8 cellular contexts compared by ENCODE assay signal in genomic region chr15:48811325-48811938, GRCh38. TPM values are rescaled to one million over a fixed set of nuclear protein-coding genes. Genes with fewer than 3 reads are reported as not detected.
DNase-seq lines count a peak whose midpoint lies in the region; ATAC-seq and TF ChIP-seq lines count a peak whose summit lies in the region.

No MANE protein-coding gene starts in this region.

- POLR2A ChIA-PET in activated B cell treated with CpG ODN at 0.5 μM for 24 hours (lab: Charles Lee): interaction anchor here (0.8 to 2.2 kb wide), 9 partner anchors 10 to 1544 kb away, joined by 3 to 18 read pairs (median 4); partner anchors contain the start of genes COPS2, DTWD1, EID1 and FAM227B

- H3K9me3 Mint-ChIP-seq in activated B cell treated with CpG ODN at 0.5 μM for 24 hours: no peaks in the 10 kb centered on the region

- H3K27ac ChIP-seq in smooth muscle cell (ENCODE audit: low read depth): no peak overlapping the region

- H3K4me3 ChIP-seq in iPS-11a (ENCODE audit: low read depth, low read length): peak overlapping the region; percentile 52
- peak overlapping the region; percentile 78 for H3K4me3 ChIP-seq in smooth muscle cell

- H3K4me3 Mint-ChIP-seq in activated B cell treated with CpG ODN at 0.5 μM for 24 hours: peak overlapping the region; percentile 94

- H3K4me1 ChIP-seq in smooth muscle cell (ENCODE audit: low read depth): peaks cover 6% of the 10 kb centered on the region

- peak overlapping the region; percentile 31 for H3K9ac ChIP-seq in smooth muscle cell (ENCODE audit: low read depth)

- intact Hi-C loops in Right ventricle myocardium superior (cut with DNase I) (no loop called here), cardiac septum (cut with DNase I) (no loop called here), activated B cell treated with CpG ODN at 0.5 μM for 24 hours (cut with micrococcal nuclease) (loop anchor here (1.0 to 5.0 kb wide), 11 partner anchors 17 to 1875 kb away; partner anchors contain the start of genes COPS2, DUT, EID1 and FAM227B)

- H3K27me3 ChIP-seq in smooth muscle cell (ENCODE audit: low read depth): peaks cover 5% of the 10 kb centered on the region

- 4% methylated on average over 23 of the region's 23 CpGs for WGBS in smooth muscle cell (ENCODE audit: low lambda C conversion rate)

- no peaks in the 10 kb centered on the region for H3K36me3 ChIP-seq in smooth muscle cell (ENCODE audit: low read depth)

- peaks cover 5% of the 10 kb centered on the region for H3K36me3 Mint-ChIP-seq in activated B cell treated with CpG ODN at 0.5 μM for 24 hours (ENCODE audit: low read depth)

- peak; percentile 9 for ATAC-seq in Right ventricle myocardium superior (ENCODE audit: poor library complexity)
- ATAC-seq in activated B cell treated with CpG ODN at 0.5 μM for 24 hours (ENCODE audit: low read depth): no peak

- CTCF ChIA-PET in activated B cell treated with CpG ODN at 0.5 μM for 24 hours (lab: Charles Lee): interaction anchor here (1.1 to 2.4 kb wide), 5 partner anchors 10 to 335 kb away, joined by 3 to 11 read pairs (median 4); partner anchors contain the start of gene EID1

- H3K27me3 Mint-ChIP-seq in activated B cell treated with CpG ODN at 0.5 μM for 24 hours: peaks cover 3% of the 10 kb centered on the region

- H3F3A ChIP-seq in smooth muscle cell (ENCODE audit: low read depth): no peaks in the 10 kb centered on the region

- TF ChIP-seq CTCF in activated B cell treated with CpG ODN at 0.5 μM for 24 hours (IDR thresholded peaks at IDR 0.05) (no peak), smooth muscle cell (IDR thresholded peaks at IDR 0.05; ENCODE audit: borderline replicate concordance, insufficient read depth, poor library complexity, severe bottlenecking) (no peak)

- H3K4me1 Mint-ChIP-seq in activated B cell treated with CpG ODN at 0.5 μM for 24 hours: peaks cover 19% of the 10 kb centered on the region

- peak overlapping the region; percentile 1 for H3K27ac Mint-ChIP-seq in activated B cell treated with CpG ODN at 0.5 μM for 24 hours

- H3K9me3 ChIP-seq in smooth muscle cell (replicated peaks; ENCODE audit: low read depth): no peaks in the 10 kb centered on the region

- DNase-seq in Right ventricle myocardium superior (no peak), cardiac septum (ENCODE audit: low spot score) (no peak), activated B cell treated with CpG ODN at 0.5 μM for 24 hours (no peak), smooth muscle cell (lab: John Stamatoyannopoulos, UW; ENCODE audit: unreplicated experiment) (no peak), mucosa of gallbladder (ENCODE audit: low spot score) (no peak), DMS114 treated with DMSO at 0.1 percent for 48 hours (lab: John Stamatoyannopoulos, UW; ENCODE audit: unreplicated experiment) (no peak)
- no peak for DNase-seq in activated CD4-positive, CD25-positive, alpha-beta regulatory T cell (lab: John Stamatoyannopoulos, UW)

- no peaks in the 10 kb centered on the region for H4K20me1 ChIP-seq in smooth muscle cell (ENCODE audit: low read depth)

- peaks cover 6% of the 10 kb centered on the region for H3K79me2 ChIP-seq in smooth muscle cell (ENCODE audit: low read depth)

- H3K4me2 ChIP-seq in smooth muscle cell: peak overlapping the region; percentile 96

- peak overlapping the region; percentile 91 for H2AFZ ChIP-seq in smooth muscle cell (ENCODE audit: low read depth)

RNA-seq across cellular contexts. Expression of gene CEP152, which starts 0.6 kb away (rescaled TPM):
- total RNA-seq in Right ventricle myocardium superior: 1.3 TPM
- total RNA-seq in cardiac septum: 1.1 TPM
- total RNA-seq in activated B cell treated with CpG ODN at 0.5 μM for 24 hours: 12.1 and 15.4 TPM in 2 replicates
- 10.7 and 37.5 TPM in 2 replicates for total RNA-seq in smooth muscle cell
- polyA plus RNA-seq in smooth muscle cell: 3.9 and 5.9 TPM in 2 replicates
- total RNA-seq in mucosa of gallbladder: 5.5 TPM
